ENCODE assay signal across 1 cellular context in genomic region chr10:76150886-76151288, GRCh38.
A peak's percentile ranks its signal among the peaks of the same experiment; 100 is the strongest.
TF ChIP-seq lines count a peak whose summit lies in the region.

No MANE protein-coding gene starts in this region.

TF ChIP-seq in HepG2, 621 proteins besides CTCF, POLR2A, EP300 and RAD21 (continued from another document and continues in another):
- TF ChIP-seq BCLAF1 (IDR thresholded peaks at IDR 0.05), result no peak
- TF ChIP-seq ZNF891 (CRISPR knock-in tag; IDR thresholded peaks at IDR 0.05), result no peak
- TF ChIP-seq ARNT2 (CRISPR knock-in tag; IDR thresholded peaks at IDR 0.05; ENCODE audit: low read depth), result no peak
- peak; percentile 79; the same call in 1 of the 2 replicates for TF ChIP-seq HOMEZ (CRISPR knock-in tag; IDR thresholded peaks at IDR 0.05; ENCODE audit: low read depth)
- no peak for TF ChIP-seq YEATS4 (CRISPR knock-in tag; IDR thresholded peaks at IDR 0.05; ENCODE audit: borderline replicate concordance)
- no peak for TF ChIP-seq ZBTB25 (CRISPR knock-in tag; IDR thresholded peaks at IDR 0.05)
- TF ChIP-seq ZNF678 (CRISPR knock-in tag; IDR thresholded peaks at IDR 0.05), result no peak
- TF ChIP-seq ZSCAN25 (CRISPR knock-in tag; IDR thresholded peaks at IDR 0.05), result peak; percentile 43; the same call in 1 of the 2 replicates
- no peak for TF ChIP-seq KDM2A (CRISPR knock-in tag; IDR thresholded peaks at IDR 0.05; ENCODE audit: borderline replicate concordance, low read depth)
- no peak for TF ChIP-seq SMC3 (IDR thresholded peaks at IDR 0.05; ENCODE audit: low read length)
- TF ChIP-seq ZIK1 (CRISPR knock-in tag; IDR thresholded peaks at IDR 0.05; ENCODE audit: borderline replicate concordance, low read depth), result no peak
- TF ChIP-seq FOXK2 (IDR thresholded peaks at IDR 0.05), result no peak
- no peak for TF ChIP-seq SKI (IDR thresholded peaks at IDR 0.05; ENCODE audit: partially characterized antibody)
- no peak for TF ChIP-seq CERS6 (CRISPR knock-in tag; IDR thresholded peaks at IDR 0.05)
- no peak for TF ChIP-seq TOE1 (CRISPR knock-in tag; IDR thresholded peaks at IDR 0.05)
- no peak for TF ChIP-seq KDM1A (CRISPR knock-in tag; IDR thresholded peaks at IDR 0.05)
- no peak for TF ChIP-seq ZNF530 (CRISPR knock-in tag; IDR thresholded peaks at IDR 0.05; ENCODE audit: low read depth)
- no peak for TF ChIP-seq SOX6 (IDR thresholded peaks at IDR 0.05)
- TF ChIP-seq SOX6 (CRISPR knock-in tag; IDR thresholded peaks at IDR 0.05), result no peak
- no peak for TF ChIP-seq XBP1 (CRISPR knock-in tag; IDR thresholded peaks at IDR 0.05)
- TF ChIP-seq TFAP4 (IDR thresholded peaks at IDR 0.05; ENCODE audit: borderline replicate concordance, low read depth), result peak; percentile 75; the same call in 1 of the 2 replicates
- TF ChIP-seq KDM3A (CRISPR knock-in tag; IDR thresholded peaks at IDR 0.05; ENCODE audit: low read depth), result no peak; the same call in 1 of the 2 replicates
- no peak; the same call in 1 of the 2 replicates for TF ChIP-seq ZFY (CRISPR knock-in tag; IDR thresholded peaks at IDR 0.05)
- TF ChIP-seq TAF1 (CRISPR knock-in tag; IDR thresholded peaks at IDR 0.05), result no peak
- TF ChIP-seq ZNF180 (CRISPR knock-in tag; IDR thresholded peaks at IDR 0.05; ENCODE audit: borderline replicate concordance, low read depth), result no peak
- TF ChIP-seq PRDM4 (CRISPR knock-in tag; IDR thresholded peaks at IDR 0.05; ENCODE audit: borderline replicate concordance), result no peak
- no peak for TF ChIP-seq REXO4 (CRISPR knock-in tag; IDR thresholded peaks at IDR 0.05; ENCODE audit: borderline replicate concordance)
- TF ChIP-seq IRF1 (CRISPR knock-in tag; IDR thresholded peaks at IDR 0.05; ENCODE audit: low read depth), result no peak
- TF ChIP-seq ZNF24 (IDR thresholded peaks at IDR 0.05), result no peak
- no peak for TF ChIP-seq GPN1 (CRISPR knock-in tag; IDR thresholded peaks at IDR 0.05; ENCODE audit: borderline replicate concordance)
- TF ChIP-seq ZNF264 (CRISPR knock-in tag; IDR thresholded peaks at IDR 0.05), result no peak
- peak; percentile 75 for TF ChIP-seq POLR2G (IDR thresholded peaks at IDR 0.05; ENCODE audit: low read depth, low read length)
- TF ChIP-seq ZNF383 (CRISPR knock-in tag; IDR thresholded peaks at IDR 0.05; ENCODE audit: borderline replicate concordance), result no peak
- TF ChIP-seq ZNF563 (CRISPR knock-in tag; IDR thresholded peaks at IDR 0.05), result no peak
- TF ChIP-seq ZNF274 (CRISPR knock-in tag; IDR thresholded peaks at IDR 0.05), result no peak
- no peak for TF ChIP-seq ZNF766 (CRISPR knock-in tag; IDR thresholded peaks at IDR 0.05; ENCODE audit: borderline replicate concordance)
- TF ChIP-seq DNMT1 (CRISPR knock-in tag; IDR thresholded peaks at IDR 0.05), result no peak
- no peak for TF ChIP-seq E2F2 (CRISPR knock-in tag; IDR thresholded peaks at IDR 0.05; ENCODE audit: borderline replicate concordance)
- no peak for TF ChIP-seq TCF12 (IDR thresholded peaks at IDR 0.05)
- 0 out of 2 replicates have a peak, but pooled peaks have one; percentile 49 for TF ChIP-seq TCF12 (CRISPR knock-in tag; IDR thresholded peaks at IDR 0.05)
- no peak for TF ChIP-seq ZBTB33 (CRISPR knock-in tag; IDR thresholded peaks at IDR 0.05)
- no peak for TF ChIP-seq ZNF777 (CRISPR knock-in tag; IDR thresholded peaks at IDR 0.05)
- peak; percentile 46; the same call in 1 of the 2 replicates for TF ChIP-seq RBFOX2 (IDR thresholded peaks at IDR 0.05; ENCODE audit: low read depth, low read length)
- TF ChIP-seq KDM4B (CRISPR knock-in tag; IDR thresholded peaks at IDR 0.05), result no peak
- TF ChIP-seq ELF1 (CRISPR knock-in tag; IDR thresholded peaks at IDR 0.05), result no peak
- TF ChIP-seq ZNF296 (CRISPR knock-in tag; conservative IDR thresholded peaks at IDR 0.05), result no peak
- no peak for TF ChIP-seq AKAP8 (CRISPR knock-in tag; IDR thresholded peaks at IDR 0.05)
- no peak for TF ChIP-seq GPBP1L1 (CRISPR knock-in tag; IDR thresholded peaks at IDR 0.05)
- no peak for TF ChIP-seq ZNF775 (CRISPR knock-in tag; IDR thresholded peaks at IDR 0.05; ENCODE audit: borderline replicate concordance)
- no peak for TF ChIP-seq ZSCAN5A (CRISPR knock-in tag; IDR thresholded peaks at IDR 0.05; ENCODE audit: borderline replicate concordance)
- TF ChIP-seq ATF2 (CRISPR knock-in tag; IDR thresholded peaks at IDR 0.05), result no peak
